In the genomic region with DNA sequence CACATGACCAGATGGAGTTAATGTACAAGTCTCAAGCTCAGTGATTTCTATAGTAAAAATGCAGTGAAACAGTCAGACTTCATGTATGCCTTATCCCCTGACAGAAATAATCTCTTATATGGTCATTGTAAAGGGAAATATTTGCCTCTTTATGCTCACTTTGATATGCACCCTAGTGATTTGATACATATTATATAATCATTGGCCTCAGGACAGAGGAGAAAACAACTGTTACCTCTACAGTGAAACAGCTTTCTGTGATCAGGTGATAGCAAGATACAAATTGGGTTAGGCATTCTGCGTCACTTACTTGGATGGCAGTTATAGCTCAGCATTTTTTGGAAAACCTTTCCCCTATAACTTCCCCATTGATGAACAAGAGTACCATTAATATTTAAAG, we compare ENCODE assay signal across 9 cellular contexts.
"Had no signal": no experiment of that assay in that cellular context is flagged by ENCODE, and none has a peak within 500 bp of the region (broad histone marks: within the 10 kb centered on the region; RNA-seq: fewer than 3 reads in every experiment).

No MANE protein-coding gene starts in this region.

- ATAC-seq: GM23338, HCT116, HepG2 had no signal

- H3K27me3 Mint-ChIP-seq: IgD-negative memory B cell had no signal

- H2AFZ ChIP-seq: GM23338 had no signal

- H3K36me3 ChIP-seq: HAP-1 had no signal

- H3K4me3 ChIP-seq: GM23338, HAP-1 had no signal

- H3K27ac ChIP-seq: HL-60 had no signal

- H3K4me1 Mint-ChIP-seq: IgD-negative memory B cell had no signal

- H3K27ac Mint-ChIP-seq: GM23338, HFFc6, IgD-negative memory B cell had no signal

- H3K9me3 ChIP-seq: HAP-1 had no signal

- H3K9me3 Mint-ChIP-seq: GM23338, HFFc6 had no signal

- DNase-seq: H7, HFFc6, KG1 had no signal

- H3K4me2 ChIP-seq: GM23338 had no signal

- H3K4me3 Mint-ChIP-seq: GM23338, HFFc6, IgD-negative memory B cell had no signal
